Comparison of ENCODE assay signal across 9 cellular contexts in the genomic region with DNA sequence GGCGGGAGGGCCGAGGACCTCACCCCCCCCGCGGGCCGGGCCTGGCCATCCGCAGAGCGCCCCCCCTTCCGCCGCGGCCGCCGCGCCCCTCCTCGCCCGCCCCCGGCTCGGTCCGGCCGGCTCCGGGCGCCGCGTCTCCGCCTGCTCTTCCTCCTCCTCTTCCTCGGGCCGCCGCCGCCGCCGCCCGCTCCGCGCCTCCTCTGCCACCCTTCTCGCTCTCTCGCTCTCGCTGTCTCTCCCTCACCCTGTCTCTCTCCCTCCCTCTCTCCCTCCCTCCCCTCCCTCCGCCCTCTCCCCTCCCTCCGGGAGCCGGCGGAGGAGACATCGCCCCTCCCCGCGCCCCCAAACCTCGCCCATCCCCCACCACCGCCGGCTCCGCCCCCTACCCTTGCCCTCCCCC. TPM values are rescaled to one million over a fixed set of nuclear protein-coding genes. Genes with fewer than 3 reads are reported as not detected.
DNase-seq lines count a peak whose midpoint lies in the region; ATAC-seq and TF ChIP-seq lines count a peak whose summit lies in the region.
"Had no signal": no experiment of that assay in that cellular context is flagged by ENCODE, and none has a peak within 500 bp of the region (broad histone marks: within the 10 kb centered on the region; RNA-seq: fewer than 3 reads in every experiment).

A gene (minus strand): TSS at position 237 of the 400 bp plus-strand sequence. CDS start 2,883 bp downstream, outside the sequence.

- H3K14ac ChIP-seq in H9 (ENCODE audit: insufficient read depth, low read length), result no peak within 1 kb of the TSS

- ATAC-seq in T-cell (replicated peaks in 1 of 4) (no peak), HG03135 (IDR thresholded peaks at IDR 0.05; ENCODE audit: unreplicated experiment) (no peak)

- peak within 1 kb of the TSS; percentile 60 to 89 for H3K4me3 Mint-ChIP-seq in H9
- peak within 1 kb of the TSS; percentile 2 to 69 (median 49) for H3K4me3 Mint-ChIP-seq in T-cell

- H3K9ac ChIP-seq in H9 (ENCODE audit: extremely low read depth, insufficient read length, low read length), result no peak within 1 kb of the TSS
- no peak within 1 kb of the TSS for H3K9ac ChIP-seq in smooth muscle cell (ENCODE audit: low read depth)

- no peak within 1 kb of the TSS for H3K18ac ChIP-seq in H9 (ENCODE audit: insufficient read length, low read depth, low read length)

- no peaks in the 10 kb centered on the region; the same call in 1 of the 2 replicates for H3K27me3 ChIP-seq in H9 (ENCODE audit: insufficient read depth, low read length)
- peaks cover 49% of the 10 kb centered on the region for H3K27me3 ChIP-seq in hepatocyte
- peaks cover 6% of the 10 kb centered on the region for H3K27me3 ChIP-seq in smooth muscle cell (ENCODE audit: low read depth)
- peaks cover 22% of the 10 kb centered on the region for H3K27me3 ChIP-seq in effector memory CD4-positive, alpha-beta T cell (replicated peaks; ENCODE audit: control insufficient read depth, insufficient read depth, low read length, poor library complexity, severe bottlenecking)

- H3K9me3 ChIP-seq in H9 (ENCODE audit: control insufficient read depth, low read depth, low read length) (no peaks in the 10 kb centered on the region), hepatocyte (ENCODE audit: low read depth) (no peaks in the 10 kb centered on the region), smooth muscle cell (replicated peaks; ENCODE audit: low read depth) (no peaks in the 10 kb centered on the region)
- H3K9me3 ChIP-seq in effector memory CD4-positive, alpha-beta T cell (ENCODE audit: control insufficient read depth, low read length), result no peaks in the 10 kb centered on the region

- H2BK12ac ChIP-seq in H9 (ENCODE audit: insufficient read length, low read depth, low read length), result no peak within 1 kb of the TSS

- no peak within 1 kb of the TSS for H2BK15ac ChIP-seq in H9 (ENCODE audit: low read depth, low read length)

- H4K8ac ChIP-seq in H9 (replicated peaks; ENCODE audit: insufficient read length, low read depth, low read length), result no peak within 1 kb of the TSS

- H3K79me1 ChIP-seq in H9 (ENCODE audit: insufficient read depth, low read depth, low read length, poor library complexity, severe bottlenecking), result no peaks in the 10 kb centered on the region

- H3F3A ChIP-seq in smooth muscle cell (ENCODE audit: low read depth), result no peaks in the 10 kb centered on the region

- H2AFZ ChIP-seq in H9 (ENCODE audit: low read length) (no peak within 1 kb of the TSS), hepatocyte (no peak within 1 kb of the TSS), smooth muscle cell (ENCODE audit: low read depth) (no peak within 1 kb of the TSS)

- H3K4me3 ChIP-seq in hepatocyte (peak within 1 kb of the TSS; percentile 24), smooth muscle cell (peak within 1 kb of the TSS; percentile 58)
- no peak within 1 kb of the TSS for H3K4me3 ChIP-seq in effector memory CD4-positive, alpha-beta T cell (ENCODE audit: insufficient read depth, low read depth, low read length, poor library complexity, severe bottlenecking)

- H2BK120ac ChIP-seq in H9 (ENCODE audit: low read depth, low read length, poor library complexity, severe bottlenecking), result no peak within 1 kb of the TSS

- POLR2A ChIA-PET in T-cell (lab: Charles Lee), result no interaction called here

- H3K27ac Mint-ChIP-seq in H9 (no peak within 1 kb of the TSS; a peak in 1 of 7 replicates), T-cell (no peak within 1 kb of the TSS)

- H3K56ac ChIP-seq in H9 (ENCODE audit: insufficient read length, low read depth, low read length), result no peak within 1 kb of the TSS

- no peak within 1 kb of the TSS for H3K27ac ChIP-seq in H9 (ENCODE audit: insufficient read length, low read depth, low read length)
- H3K27ac ChIP-seq in hepatocyte, result no peak within 1 kb of the TSS
- H3K27ac ChIP-seq in smooth muscle cell (ENCODE audit: low read depth), result no peak within 1 kb of the TSS
- no peak within 1 kb of the TSS for H3K27ac ChIP-seq in effector memory CD4-positive, alpha-beta T cell (ENCODE audit: insufficient read depth, low read length, poor library complexity, severe bottlenecking)

- H4K91ac ChIP-seq in H9 (ENCODE audit: insufficient read length, low read depth, low read length), result no peak within 1 kb of the TSS

- H3K79me2 ChIP-seq in H9 (ENCODE audit: insufficient read depth, low read length) (no peaks in the 10 kb centered on the region), hepatocyte (no peaks in the 10 kb centered on the region), smooth muscle cell (ENCODE audit: low read depth) (no peaks in the 10 kb centered on the region)

- no peak within 1 kb of the TSS for H4K5ac ChIP-seq in H9 (ENCODE audit: insufficient read length, low read depth, low read length)

- DNase-seq in H9 (peak; percentile 74), T-cell (no peak), hepatocyte (ENCODE audit: low spot score) (no peak), smooth muscle cell (lab: John Stamatoyannopoulos, UW; ENCODE audit: unreplicated experiment) (no peak), NCI-H345 treated with DMSO at 0.1 percent for 48 hours (lab: John Stamatoyannopoulos, UW; ENCODE audit: unreplicated experiment) (no peak), NCI-H1105 treated with DMSO at 0.1 percent for 48 hours (lab: John Stamatoyannopoulos, UW) (no peak)
- no peak for DNase-seq in effector memory CD4-positive, alpha-beta T cell
- DNase-seq: midbrain had no signal

- CTCF ChIA-PET in T-cell (lab: Charles Lee), result no interaction called here

- no peaks in the 10 kb centered on the region for H3K23me2 ChIP-seq in H9 (ENCODE audit: insufficient read length, low read depth, low read length, poor library complexity, severe bottlenecking)

- H3K36me3 ChIP-seq in hepatocyte (replicated peaks; ENCODE audit: insufficient read depth, low read depth) (no peaks in the 10 kb centered on the region), smooth muscle cell (ENCODE audit: low read depth) (no peaks in the 10 kb centered on the region)
- H3K36me3 ChIP-seq in effector memory CD4-positive, alpha-beta T cell (ENCODE audit: control insufficient read depth, insufficient read depth, low read length), result no peaks in the 10 kb centered on the region

- peaks cover 30 to 44% of the 10 kb centered on the region in 2 experiments for H3K4me1 Mint-ChIP-seq in H9
- peaks cover 9 to 21% (median 19%) of the 10 kb centered on the region in 3 donors for H3K4me1 Mint-ChIP-seq in T-cell

- H3K4me1 ChIP-seq in H9 (ENCODE audit: insufficient read depth, low read length) (peaks cover 9% of the 10 kb centered on the region; the same call in 1 of the 2 replicates), hepatocyte (ENCODE audit: insufficient read depth) (peaks cover 3% of the 10 kb centered on the region), smooth muscle cell (ENCODE audit: low read depth) (peaks cover 15% of the 10 kb centered on the region)
- peaks cover 18% of the 10 kb centered on the region for H3K4me1 ChIP-seq in effector memory CD4-positive, alpha-beta T cell (ENCODE audit: control insufficient read depth, insufficient read depth, low read length, poor library complexity, severe bottlenecking)

- no CpG with 5 or more reads among the region's 47 CpGs for WGBS in H9 (ENCODE audit: extremely low coverage, insufficient read length, low lambda C conversion rate)
- no CpG with 5 or more reads among the region's 47 CpGs for WGBS in hepatocyte (ENCODE audit: low lambda C conversion rate, missing lambda C conversion rate)
- WGBS in smooth muscle cell (ENCODE audit: low lambda C conversion rate), result no CpG with 5 or more reads among the region's 47 CpGs

- H3K9me2 ChIP-seq in hepatocyte (replicated peaks; ENCODE audit: insufficient read depth), result no peaks in the 10 kb centered on the region

- peak within 1 kb of the TSS; percentile 24 for H3K4me2 ChIP-seq in H9 (ENCODE audit: insufficient read depth, insufficient read length, low read length)
- H3K4me2 ChIP-seq in hepatocyte, result peak within 1 kb of the TSS; percentile 91
- H3K4me2 ChIP-seq in smooth muscle cell, result peak within 1 kb of the TSS; percentile 91

- no peak within 1 kb of the TSS for H3K4ac ChIP-seq in H9 (ENCODE audit: low read depth, low read length)

- peaks cover 85% of the 10 kb centered on the region for H3K27me3 Mint-ChIP-seq in H9 (ENCODE audit: low read depth)
- H3K27me3 Mint-ChIP-seq in T-cell, result peaks cover 48 to 73% of the 10 kb centered on the region in 2 donors

- H3K9me3 Mint-ChIP-seq in H9 (no peaks in the 10 kb centered on the region; a peak in 1 of 5 replicates), T-cell (no peaks in the 10 kb centered on the region)

- H2AK5ac ChIP-seq in H9 (ENCODE audit: insufficient read length, low read length), result no peak within 1 kb of the TSS

- no peaks in the 10 kb centered on the region for H3K36me3 Mint-ChIP-seq in H9 (ENCODE audit: insufficient read depth in 1 of 3, low read depth in 3 of 3)
- no peaks in the 10 kb centered on the region for H3K36me3 Mint-ChIP-seq in T-cell

- no peak within 1 kb of the TSS for H2BK20ac ChIP-seq in H9 (ENCODE audit: low read depth, low read length, poor library complexity, severe bottlenecking)

- no peak within 1 kb of the TSS for H3T11ph ChIP-seq in H9 (ENCODE audit: low read length)

- H3K23ac ChIP-seq in H9 (ENCODE audit: insufficient read length, low read depth, low read length), result no peak within 1 kb of the TSS

- TF ChIP-seq CTCF in H9 (conservative IDR thresholded peaks at IDR 0.05), result no peak
- no peak for TF ChIP-seq CTCF in hepatocyte (IDR thresholded peaks at IDR 0.05; ENCODE audit: poor library complexity)
- no peak for TF ChIP-seq CTCF in smooth muscle cell (IDR thresholded peaks at IDR 0.05; ENCODE audit: borderline replicate concordance, insufficient read depth, poor library complexity, severe bottlenecking)

- H2BK5ac ChIP-seq in H9 (ENCODE audit: insufficient read length, low read length), result no peak within 1 kb of the TSS

- no peaks in the 10 kb centered on the region for H4K20me1 ChIP-seq in H9 (ENCODE audit: control insufficient read depth, insufficient read depth, insufficient read length)
- H4K20me1 ChIP-seq in hepatocyte (ENCODE audit: insufficient read depth, poor library complexity, severe bottlenecking), result no peaks in the 10 kb centered on the region
- H4K20me1 ChIP-seq in smooth muscle cell (ENCODE audit: low read depth), result no peaks in the 10 kb centered on the region

RNA-seq across cellular contexts. Expression of the gene that starts here (rescaled TPM):
- total RNA-seq in H9 (2021), result 1.4 and 1.7 TPM in 2 replicates
- 1 to 10 TPM in 2 of 5 donors, under 1 TPM in 3; 0.06 to 3.3 (median 0.36) TPM for total RNA-seq in T-cell
- 0.24 and 2.3 TPM in 2 replicates for total RNA-seq in hepatocyte
- 0.56 and 1.4 TPM in 2 replicates for polyA plus RNA-seq in hepatocyte
- 2.1 and 4.1 TPM in 2 replicates for total RNA-seq in smooth muscle cell
- 1.0 and 1.8 TPM in 2 replicates for polyA plus RNA-seq in smooth muscle cell

Comparison
In these comparisons a context has a peak if more than half of its experiments do, and no peak if none do; other contexts are left out.
1. H3K4me2 ChIP-seq: peak in every context shown above with its lines; median percentile 91 in hepatocyte; 91 in smooth muscle cell; 24 in H9.